1 cellular context compared by ENCODE assay signal in the genomic region with DNA sequence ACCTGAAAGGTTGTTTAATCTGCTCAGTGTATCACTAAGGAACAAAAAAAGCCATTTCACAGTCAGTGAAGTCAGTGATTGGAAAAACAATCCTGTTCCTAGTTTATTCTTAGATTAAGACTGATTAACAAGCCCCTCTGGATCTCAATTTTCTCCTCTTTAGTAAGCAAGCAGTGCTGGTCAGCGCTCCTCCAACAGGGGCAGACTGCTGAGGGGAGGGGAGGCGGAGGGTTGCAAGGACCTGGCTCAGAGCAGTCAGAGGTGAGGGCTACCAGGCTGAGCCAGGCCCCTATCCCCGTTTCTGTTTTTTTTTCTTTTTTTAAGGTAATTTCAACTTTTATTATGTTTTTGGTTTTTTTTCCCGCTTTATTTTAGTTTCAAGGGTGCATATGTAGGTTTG.
TF ChIP-seq lines count a peak whose summit lies in the region.

No MANE protein-coding gene starts in this region.

TF ChIP-seq in WTC11, 78 proteins besides CTCF, POLR2A, EP300 and RAD21 (continued from another document):
- TF ChIP-seq, protein P1, sequence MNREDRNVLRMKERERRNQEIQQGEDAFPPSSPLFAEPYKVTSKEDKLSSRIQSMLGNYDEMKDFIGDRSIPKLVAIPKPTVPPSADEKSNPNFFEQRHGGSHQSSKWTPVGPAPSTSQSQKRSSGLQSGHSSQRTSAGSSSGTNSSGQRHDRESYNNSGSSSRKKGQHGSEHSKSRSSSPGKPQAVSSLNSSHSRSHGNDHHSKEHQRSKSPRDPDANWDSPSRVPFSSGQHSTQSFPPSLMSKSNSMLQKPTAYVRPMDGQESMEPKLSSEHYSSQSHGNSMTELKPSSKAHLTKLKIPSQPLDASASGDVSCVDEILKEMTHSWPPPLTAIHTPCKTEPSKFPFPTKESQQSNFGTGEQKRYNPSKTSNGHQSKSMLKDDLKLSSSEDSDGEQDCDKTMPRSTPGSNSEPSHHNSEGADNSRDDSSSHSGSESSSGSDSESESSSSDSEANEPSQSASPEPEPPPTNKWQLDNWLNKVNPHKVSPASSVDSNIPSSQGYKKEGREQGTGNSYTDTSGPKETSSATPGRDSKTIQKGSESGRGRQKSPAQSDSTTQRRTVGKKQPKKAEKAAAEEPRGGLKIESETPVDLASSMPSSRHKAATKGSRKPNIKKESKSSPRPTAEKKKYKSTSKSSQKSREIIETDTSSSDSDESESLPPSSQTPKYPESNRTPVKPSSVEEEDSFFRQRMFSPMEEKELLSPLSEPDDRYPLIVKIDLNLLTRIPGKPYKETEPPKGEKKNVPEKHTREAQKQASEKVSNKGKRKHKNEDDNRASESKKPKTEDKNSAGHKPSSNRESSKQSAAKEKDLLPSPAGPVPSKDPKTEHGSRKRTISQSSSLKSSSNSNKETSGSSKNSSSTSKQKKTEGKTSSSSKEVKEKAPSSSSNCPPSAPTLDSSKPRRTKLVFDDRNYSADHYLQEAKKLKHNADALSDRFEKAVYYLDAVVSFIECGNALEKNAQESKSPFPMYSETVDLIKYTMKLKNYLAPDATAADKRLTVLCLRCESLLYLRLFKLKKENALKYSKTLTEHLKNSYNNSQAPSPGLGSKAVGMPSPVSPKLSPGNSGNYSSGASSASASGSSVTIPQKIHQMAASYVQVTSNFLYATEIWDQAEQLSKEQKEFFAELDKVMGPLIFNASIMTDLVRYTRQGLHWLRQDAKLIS (CRISPR knock-in tag; IDR thresholded peaks at IDR 0.05; ENCODE audit: borderline replicate concordance): no peak
- TF ChIP-seq NFYB (CRISPR knock-in tag; conservative IDR thresholded peaks at IDR 0.05; ENCODE audit: low read depth) (no peak), IRF1 (CRISPR knock-in tag; IDR thresholded peaks at IDR 0.05) (no peak), NR1H2 (CRISPR knock-in tag; IDR thresholded peaks at IDR 0.05) (no peak), PRRX2 (CRISPR knock-in tag; IDR thresholded peaks at IDR 0.05) (no peak), NFE2L1 (CRISPR knock-in tag; IDR thresholded peaks at IDR 0.05) (no peak), ZBTB21 (CRISPR knock-in tag; IDR thresholded peaks at IDR 0.05; ENCODE audit: borderline replicate concordance) (no peak), SMAD3 (CRISPR knock-in tag; IDR thresholded peaks at IDR 0.05; ENCODE audit: borderline replicate concordance) (no peak), JUN (CRISPR knock-in tag; IDR thresholded peaks at IDR 0.05) (no peak)
- TF ChIP-seq, protein P2, sequence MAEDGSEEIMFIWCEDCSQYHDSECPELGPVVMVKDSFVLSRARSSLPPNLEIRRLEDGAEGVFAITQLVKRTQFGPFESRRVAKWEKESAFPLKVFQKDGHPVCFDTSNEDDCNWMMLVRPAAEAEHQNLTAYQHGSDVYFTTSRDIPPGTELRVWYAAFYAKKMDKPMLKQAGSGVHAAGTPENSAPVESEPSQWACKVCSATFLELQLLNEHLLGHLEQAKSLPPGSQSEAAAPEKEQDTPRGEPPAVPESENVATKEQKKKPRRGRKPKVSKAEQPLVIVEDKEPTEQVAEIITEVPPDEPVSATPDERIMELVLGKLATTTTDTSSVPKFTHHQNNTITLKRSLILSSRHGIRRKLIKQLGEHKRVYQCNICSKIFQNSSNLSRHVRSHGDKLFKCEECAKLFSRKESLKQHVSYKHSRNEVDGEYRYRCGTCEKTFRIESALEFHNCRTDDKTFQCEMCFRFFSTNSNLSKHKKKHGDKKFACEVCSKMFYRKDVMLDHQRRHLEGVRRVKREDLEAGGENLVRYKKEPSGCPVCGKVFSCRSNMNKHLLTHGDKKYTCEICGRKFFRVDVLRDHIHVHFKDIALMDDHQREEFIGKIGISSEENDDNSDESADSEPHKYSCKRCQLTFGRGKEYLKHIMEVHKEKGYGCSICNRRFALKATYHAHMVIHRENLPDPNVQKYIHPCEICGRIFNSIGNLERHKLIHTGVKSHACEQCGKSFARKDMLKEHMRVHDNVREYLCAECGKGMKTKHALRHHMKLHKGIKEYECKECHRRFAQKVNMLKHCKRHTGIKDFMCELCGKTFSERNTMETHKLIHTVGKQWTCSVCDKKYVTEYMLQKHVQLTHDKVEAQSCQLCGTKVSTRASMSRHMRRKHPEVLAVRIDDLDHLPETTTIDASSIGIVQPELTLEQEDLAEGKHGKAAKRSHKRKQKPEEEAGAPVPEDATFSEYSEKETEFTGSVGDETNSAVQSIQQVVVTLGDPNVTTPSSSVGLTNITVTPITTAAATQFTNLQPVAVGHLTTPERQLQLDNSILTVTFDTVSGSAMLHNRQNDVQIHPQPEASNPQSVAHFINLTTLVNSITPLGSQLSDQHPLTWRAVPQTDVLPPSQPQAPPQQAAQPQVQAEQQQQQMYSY (CRISPR knock-in tag; IDR thresholded peaks at IDR 0.05): no peak
- TF ChIP-seq, protein P3, sequence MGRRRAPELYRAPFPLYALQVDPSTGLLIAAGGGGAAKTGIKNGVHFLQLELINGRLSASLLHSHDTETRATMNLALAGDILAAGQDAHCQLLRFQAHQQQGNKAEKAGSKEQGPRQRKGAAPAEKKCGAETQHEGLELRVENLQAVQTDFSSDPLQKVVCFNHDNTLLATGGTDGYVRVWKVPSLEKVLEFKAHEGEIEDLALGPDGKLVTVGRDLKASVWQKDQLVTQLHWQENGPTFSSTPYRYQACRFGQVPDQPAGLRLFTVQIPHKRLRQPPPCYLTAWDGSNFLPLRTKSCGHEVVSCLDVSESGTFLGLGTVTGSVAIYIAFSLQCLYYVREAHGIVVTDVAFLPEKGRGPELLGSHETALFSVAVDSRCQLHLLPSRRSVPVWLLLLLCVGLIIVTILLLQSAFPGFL (CRISPR knock-in tag; IDR thresholded peaks at IDR 0.05; ENCODE audit: borderline replicate concordance): no peak
- TF ChIP-seq, protein P4, sequence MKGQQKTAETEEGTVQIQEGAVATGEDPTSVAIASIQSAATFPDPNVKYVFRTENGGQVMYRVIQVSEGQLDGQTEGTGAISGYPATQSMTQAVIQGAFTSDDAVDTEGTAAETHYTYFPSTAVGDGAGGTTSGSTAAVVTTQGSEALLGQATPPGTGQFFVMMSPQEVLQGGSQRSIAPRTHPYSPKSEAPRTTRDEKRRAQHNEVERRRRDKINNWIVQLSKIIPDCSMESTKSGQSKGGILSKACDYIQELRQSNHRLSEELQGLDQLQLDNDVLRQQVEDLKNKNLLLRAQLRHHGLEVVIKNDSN (CRISPR knock-in tag; IDR thresholded peaks at IDR 0.05): no peak
